Comparison of ENCODE assay signal across 15 cellular contexts in the genomic region with DNA sequence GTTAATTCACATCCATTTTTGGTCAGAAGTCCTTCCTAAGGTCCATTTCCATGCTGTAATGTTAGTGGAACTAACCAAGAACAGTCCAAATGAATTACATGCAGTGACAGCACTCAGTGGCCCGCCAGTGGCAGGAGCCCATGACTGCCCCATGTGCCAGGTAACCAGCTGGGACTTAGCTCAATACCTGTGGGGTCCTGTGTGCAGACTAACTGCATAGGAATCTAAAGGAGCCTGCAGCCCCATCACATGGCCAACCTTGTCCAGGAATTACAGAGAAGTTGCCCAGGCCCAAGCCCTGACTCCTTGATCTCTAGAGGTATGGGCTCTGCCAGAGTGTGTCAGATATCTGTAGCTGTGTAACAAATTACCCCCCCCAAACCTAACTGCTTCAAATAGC. TPM values are rescaled to one million over a fixed set of nuclear protein-coding genes. Genes with fewer than 3 reads are reported as not detected.
"Had no signal": no experiment of that assay in that cellular context is flagged by ENCODE, and none has a peak within 500 bp of the region (broad histone marks: within the 10 kb centered on the region; RNA-seq: fewer than 3 reads in every experiment).

No MANE protein-coding gene starts in this region.

- ATAC-seq: activated CD8-positive, alpha-beta T cell treated with anti-CD3 and anti-CD28 coated beads for 36 hours; activated T-cell treated with anti-CD3 and anti-CD28 coated beads, Interleukin-2, amount 50 U/mL, for 72 hours; naive thymus-derived CD8-positive, alpha-beta T cell; T-helper 17 cell had no signal

- H3K4me3 ChIP-seq: left ventricle myocardium inferior, right atrium auricular region, smooth muscle cell, thoracic aorta, uterus had no signal

- H3K27me3 Mint-ChIP-seq: activated B cell treated with CpG ODN at 0.5 μM for 24 hours; activated CD8-positive, alpha-beta T cell treated with anti-CD3 and anti-CD28 coated beads for 36 hours; naive thymus-derived CD8-positive, alpha-beta T cell; stimulated activated naive CD8-positive, alpha-beta T cell treated with anti-CD3 and anti-CD28 coated beads, Interleukin-15, Interleukin-2, amounts not matched to agents 100 ng/mL and 50 ng/mL, for 24 hours had no signal

- H3K27ac Mint-ChIP-seq: activated B cell treated with CpG ODN at 0.5 μM for 24 hours; activated CD8-positive, alpha-beta T cell treated with anti-CD3 and anti-CD28 coated beads for 36 hours; activated T-cell treated with anti-CD3 and anti-CD28 coated beads, Interleukin-2, amount 50 U/mL, for 72 hours; memory B cell; stimulated activated naive CD8-positive, alpha-beta T cell treated with anti-CD3 and anti-CD28 coated beads, Interleukin-15, Interleukin-2, amounts not matched to agents 100 ng/mL and 50 ng/mL, for 24 hours had no signal

- H3K4me3 Mint-ChIP-seq: activated B cell treated with CpG ODN at 0.5 μM for 24 hours; activated CD8-positive, alpha-beta T cell treated with anti-CD3 and anti-CD28 coated beads for 36 hours; activated T-cell treated with anti-CD3 and anti-CD28 coated beads, Interleukin-2, amount 50 U/mL, for 72 hours; memory B cell; naive thymus-derived CD8-positive, alpha-beta T cell; stimulated activated naive CD8-positive, alpha-beta T cell treated with anti-CD3 and anti-CD28 coated beads, Interleukin-15, Interleukin-2, amounts not matched to agents 100 ng/mL and 50 ng/mL, for 24 hours; T-helper 17 cell had no signal

- H3K27me3 ChIP-seq: right atrium auricular region, uterus had no signal

- H3K9me3 ChIP-seq: uterus had no signal

- H3K36me3 ChIP-seq: left ventricle myocardium inferior, right atrium auricular region, thoracic aorta, uterus had no signal

- H3K4me1 ChIP-seq: left ventricle myocardium inferior, right atrium auricular region, uterus had no signal

- H3K4me1 Mint-ChIP-seq: T-helper 17 cell had no signal

- H3K27ac ChIP-seq: left ventricle myocardium inferior, right atrium auricular region, thoracic aorta, uterus had no signal

- DNase-seq: activated B cell treated with CpG ODN at 0.5 μM for 24 hours; activated CD4-positive, alpha-beta T cell treated with anti-CD3 and anti-CD28 coated beads for 48 hours; activated CD8-positive, alpha-beta T cell treated with anti-CD3 and anti-CD28 coated beads for 36 hours; activated naive CD4-positive, alpha-beta T cell treated with anti-CD3 and anti-CD28 coated beads, Interleukin-2, amount 50 U/mL, for 16 hours; activated T-cell treated with anti-CD3 and anti-CD28 coated beads, Interleukin-2, amount 50 U/mL, for 72 hours; kidney; left ventricle myocardium inferior had no signal

RNA-seq across cellular contexts. Expression of gene GPR17, which starts 35.4 kb away (rescaled TPM):
- total RNA-seq: activated B cell treated with CpG ODN at 0.5 μM for 24 hours; activated CD8-positive, alpha-beta T cell treated with anti-CD3 and anti-CD28 coated beads for 36 hours; activated T-cell treated with anti-CD3 and anti-CD28 coated beads, Interleukin-2, amount 50 U/mL, for 72 hours; naive thymus-derived CD8-positive, alpha-beta T cell; smooth muscle cell; T-helper 17 cell; thoracic aorta had no signal
